26 cellular contexts compared by ENCODE assay signal in the genomic region with DNA sequence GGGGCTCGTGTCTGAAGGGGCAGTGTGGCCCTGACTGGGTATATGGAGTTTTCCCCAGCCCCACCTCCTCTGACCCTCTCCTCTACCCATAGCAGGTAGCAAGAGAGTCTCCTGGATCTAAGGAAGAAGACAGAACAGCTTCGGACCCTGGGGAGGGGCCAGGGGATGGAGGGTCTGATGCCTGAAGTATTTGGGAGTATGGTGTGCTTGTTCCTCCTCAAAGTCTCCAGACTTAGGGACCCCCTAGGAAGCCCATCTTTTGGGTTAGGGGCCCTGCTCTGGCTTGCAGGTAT. TPM values are rescaled to one million over a fixed set of nuclear protein-coding genes. Genes with fewer than 3 reads are reported as not detected.
DNase-seq lines count a peak whose midpoint lies in the region; ATAC-seq and TF ChIP-seq lines count a peak whose summit lies in the region.
"Had no signal": no experiment of that assay in that cellular context is flagged by ENCODE, and none has a peak within 500 bp of the region (broad histone marks: within the 10 kb centered on the region; RNA-seq: fewer than 3 reads in every experiment).

No MANE protein-coding gene starts in this region.

- H3K4me1 ChIP-seq in tibial nerve = peaks cover 0 to 86% (median 20%) of the 10 kb centered on the region in 4 donors
- H3K4me1 ChIP-seq: uterus had no signal

- no peak for TF ChIP-seq POLR2A in tibial nerve (IDR thresholded peaks at IDR 0.05)

- H3K27me3 Mint-ChIP-seq in activated naive CD4-positive, alpha-beta T cell treated with anti-CD3 and anti-CD28 coated beads, Interleukin-2, amount 50 U/mL, for 24 hours = peaks cover 76% of the 10 kb centered on the region
- peaks cover 100% of the 10 kb centered on the region for H3K27me3 Mint-ChIP-seq in central memory CD8-positive, alpha-beta T cell
- peaks cover 54 to 100% (median 80%) of the 10 kb centered on the region in 5 donors for H3K27me3 Mint-ChIP-seq in naive thymus-derived CD8-positive, alpha-beta T cell

- H3K9me3 Mint-ChIP-seq in activated naive CD4-positive, alpha-beta T cell treated with anti-CD3 and anti-CD28 coated beads, Interleukin-2, amount 50 U/mL, for 24 hours = no peaks in the 10 kb centered on the region
- H3K9me3 Mint-ChIP-seq in central memory CD8-positive, alpha-beta T cell = no peaks in the 10 kb centered on the region
- no peaks in the 10 kb centered on the region for H3K9me3 Mint-ChIP-seq in naive thymus-derived CD8-positive, alpha-beta T cell
- H3K9me3 Mint-ChIP-seq: activated CD8-positive, alpha-beta T cell treated with anti-CD3 and anti-CD28 coated beads for 36 hours; activated naive CD4-positive, alpha-beta T cell treated with anti-CD3 and anti-CD28 coated beads, Interleukin-2, amount 10 ng/mL, durations not matched to agents 7 days and 5 days; activated T-cell treated with anti-CD3 and anti-CD28 coated beads, Interleukin-2, amount 50 U/mL, for 24 hours; CD4-positive, alpha-beta T cell; endodermal cell had no signal

- no peak overlapping the region for H3K4me3 ChIP-seq in tibial nerve
- H3K4me3 ChIP-seq in coronary artery = no peak overlapping the region
- H3K4me3 ChIP-seq: mucosa of descending colon, right lobe of liver had no signal

- no peak for TF ChIP-seq CTCF in tibial nerve (IDR thresholded peaks at IDR 0.05)
- no peak for TF ChIP-seq CTCF in coronary artery (IDR thresholded peaks at IDR 0.05)

- no peak for TF ChIP-seq EP300 in tibial nerve (IDR thresholded peaks at IDR 0.05)

- no peak overlapping the region for H3K27ac Mint-ChIP-seq in activated naive CD4-positive, alpha-beta T cell treated with anti-CD3 and anti-CD28 coated beads, Interleukin-2, amount 50 U/mL, for 24 hours
- H3K27ac Mint-ChIP-seq in central memory CD8-positive, alpha-beta T cell (ENCODE audit: low read depth) = no peak overlapping the region
- peak overlapping the region in 1 of 10 donors; percentile 13 for H3K27ac Mint-ChIP-seq in naive thymus-derived CD8-positive, alpha-beta T cell
- H3K27ac Mint-ChIP-seq: activated CD8-positive, alpha-beta T cell treated with anti-CD3 and anti-CD28 coated beads for 36 hours; activated naive CD4-positive, alpha-beta T cell treated with anti-CD3 and anti-CD28 coated beads, Interleukin-2, amount 10 ng/mL, durations not matched to agents 7 days and 5 days; activated T-cell treated with anti-CD3 and anti-CD28 coated beads, Interleukin-2, amount 50 U/mL, for 24 hours; CD4-positive, alpha-beta T cell; endodermal cell had no signal

- no peaks in the 10 kb centered on the region for H3K36me3 ChIP-seq in tibial nerve
- H3K36me3 ChIP-seq: right lobe of liver, uterus had no signal

- no peaks in the 10 kb centered on the region for H3K36me3 Mint-ChIP-seq in activated naive CD4-positive, alpha-beta T cell treated with anti-CD3 and anti-CD28 coated beads, Interleukin-2, amount 50 U/mL, for 24 hours
- peaks cover 20% of the 10 kb centered on the region for H3K36me3 Mint-ChIP-seq in central memory CD8-positive, alpha-beta T cell (ENCODE audit: insufficient read depth)
- H3K36me3 Mint-ChIP-seq in naive thymus-derived CD8-positive, alpha-beta T cell = peaks cover 0 to 4% (median 0%) of the 10 kb centered on the region in 3 donors

- ATAC-seq in central memory CD8-positive, alpha-beta T cell (replicated peaks; ENCODE audit: extremely low read depth, poor library complexity, severe bottlenecking) = no peak
- ATAC-seq in naive thymus-derived CD8-positive, alpha-beta T cell = no peak
- no peak for ATAC-seq in stimulated activated naive CD8-positive, alpha-beta T cell treated with anti-CD3 and anti-CD28 coated beads, Interleukin-15, Interleukin-2, amounts not matched to agents 100 U/mL and 50 U/mL, for 24 hours
- ATAC-seq: activated CD8-positive, alpha-beta T cell treated with anti-CD3 and anti-CD28 coated beads for 36 hours; mucosa of descending colon; right lobe of liver had no signal

- POLR2A ChIA-PET in naive thymus-derived CD8-positive, alpha-beta T cell (lab: Charles Lee) = interaction anchor here (1.2 to 2.2 kb wide), 2 partner anchors 181 to 198 kb away, joined by 3 to 5 read pairs; a partner anchor contains a TSS

- H3K27ac ChIP-seq in tibial nerve (peak overlapping the region in 3 of 4 donors; percentile 23 to 99 (median 96)), coronary artery (no peak overlapping the region)
- H3K27ac ChIP-seq: right lobe of liver, SK-N-MC, uterus had no signal

- DNase-seq in activated naive CD4-positive, alpha-beta T cell treated with anti-CD3 and anti-CD28 coated beads, Interleukin-2, amount 50 U/mL, for 16 hours = no peak
- DNase-seq in central memory CD8-positive, alpha-beta T cell (ENCODE audit: low spot score in 2 of 2) = no peak
- DNase-seq in naive thymus-derived CD8-positive, alpha-beta T cell = peak in 1 of 10 donors; percentile 36
- DNase-seq in tibial nerve (ENCODE audit: low spot score in 2 of 2) (no peak), AG08395 (ENCODE audit: low spot score) (no peak), coronary artery (ENCODE audit: low spot score) (no peak)
- DNase-seq in stimulated activated naive CD8-positive, alpha-beta T cell treated with anti-CD3 and anti-CD28 coated beads, Interleukin-15, Interleukin-2, amounts not matched to agents 100 U/mL and 50 U/mL, for 24 hours = no peak
- DNase-seq: activated CD8-positive, alpha-beta T cell treated with anti-CD3 and anti-CD28 coated beads for 36 hours; activated naive CD4-positive, alpha-beta T cell treated with anti-CD3 and anti-CD28 coated beads, Interleukin-2, amount 10 ng/mL, durations not matched to agents 7 days and 5 days; activated T-cell treated with anti-CD3 and anti-CD28 coated beads, Interleukin-2, amount 50 U/mL, for 24 hours; CD4-positive, alpha-beta T cell; DND-41; HCEC 1CT; hippocampal formation; MM.1S; NCI-H1694; occipital lobe; right lobe of liver; T-helper 9 cell; uterus had no signal

- 52 to 56% methylated on average over 2 of the region's 2 CpGs for WGBS in tibial nerve, 2 donors

- H3K27me3 ChIP-seq in tibial nerve = peaks cover 0 to 57% of the 10 kb centered on the region in 2 donors

- peak overlapping the region; percentile 26 for H3K4me3 Mint-ChIP-seq in activated naive CD4-positive, alpha-beta T cell treated with anti-CD3 and anti-CD28 coated beads, Interleukin-2, amount 50 U/mL, for 24 hours
- peak overlapping the region; percentile 68 for H3K4me3 Mint-ChIP-seq in central memory CD8-positive, alpha-beta T cell
- peak overlapping the region in 6 of 10 donors; percentile 12 to 32 (median 21) for H3K4me3 Mint-ChIP-seq in naive thymus-derived CD8-positive, alpha-beta T cell
- H3K4me3 Mint-ChIP-seq: activated CD8-positive, alpha-beta T cell treated with anti-CD3 and anti-CD28 coated beads for 36 hours; activated naive CD4-positive, alpha-beta T cell treated with anti-CD3 and anti-CD28 coated beads, Interleukin-2, amount 10 ng/mL, durations not matched to agents 7 days and 5 days; activated T-cell treated with anti-CD3 and anti-CD28 coated beads, Interleukin-2, amount 50 U/mL, for 24 hours; endodermal cell had no signal

- no peaks in the 10 kb centered on the region for H3K9me3 ChIP-seq in tibial nerve
- H3K9me3 ChIP-seq: mucosa of descending colon, right lobe of liver, uterus had no signal

- H3K4me1 Mint-ChIP-seq in activated naive CD4-positive, alpha-beta T cell treated with anti-CD3 and anti-CD28 coated beads, Interleukin-2, amount 50 U/mL, for 24 hours = peaks cover 39% of the 10 kb centered on the region
- peaks cover 40% of the 10 kb centered on the region for H3K4me1 Mint-ChIP-seq in central memory CD8-positive, alpha-beta T cell
- H3K4me1 Mint-ChIP-seq in naive thymus-derived CD8-positive, alpha-beta T cell = peaks cover 24 to 51% (median 31%) of the 10 kb centered on the region in 4 donors

RNA-seq across cellular contexts. Expression of a gene that starts 0.6 kb away (rescaled TPM):
- not detected for total RNA-seq in naive thymus-derived CD8-positive, alpha-beta T cell
- polyA plus RNA-seq in naive thymus-derived CD8-positive, alpha-beta T cell = not detected
- total RNA-seq in tibial nerve = 1 to 10 TPM in 3 of 4 donors, under 1 TPM in 1; 0.98 to 2.3 (median 2.0) TPM
- total RNA-seq: A172; activated CD8-positive, alpha-beta T cell treated with anti-CD3 and anti-CD28 coated beads for 36 hours; astrocyte; CD4-positive, alpha-beta T cell; endodermal cell; mucosa of descending colon; occipital lobe; right lobe of liver had no signal

RNA-seq across cellular contexts. Expression of a gene that starts 8.2 kb away (rescaled TPM):
- total RNA-seq in naive thymus-derived CD8-positive, alpha-beta T cell = not detected
- not detected for polyA plus RNA-seq in naive thymus-derived CD8-positive, alpha-beta T cell
- total RNA-seq in tibial nerve = 10 to 100 TPM in 1 of 4 donors, 1 to 10 TPM in 3; 4.4 to 10.5 (median 7.9) TPM
- total RNA-seq: activated CD8-positive, alpha-beta T cell treated with anti-CD3 and anti-CD28 coated beads for 36 hours; astrocyte; CD4-positive, alpha-beta T cell; endodermal cell; mucosa of descending colon; occipital lobe; right lobe of liver had no signal

RNA-seq across cellular contexts. Expression of a gene that starts 20.0 kb away (rescaled TPM):
- total RNA-seq in naive thymus-derived CD8-positive, alpha-beta T cell = not detected
- not detected for polyA plus RNA-seq in naive thymus-derived CD8-positive, alpha-beta T cell
- 10 to 100 TPM in 1 of 4 donors, 1 to 10 TPM in 3; 3.6 to 17.3 (median 7.2) TPM for total RNA-seq in tibial nerve
- total RNA-seq: activated CD8-positive, alpha-beta T cell treated with anti-CD3 and anti-CD28 coated beads for 36 hours; astrocyte; CD4-positive, alpha-beta T cell; endodermal cell; occipital lobe; right lobe of liver had no signal

RNA-seq across cellular contexts. Expression of a gene that starts 23.3 kb away (rescaled TPM):
- total RNA-seq in naive thymus-derived CD8-positive, alpha-beta T cell = not detected
- not detected for polyA plus RNA-seq in naive thymus-derived CD8-positive, alpha-beta T cell
- total RNA-seq in tibial nerve = 1 to 10 TPM; 1.7 to 6.1 (median 2.5) TPM
- total RNA-seq: activated CD8-positive, alpha-beta T cell treated with anti-CD3 and anti-CD28 coated beads for 36 hours; astrocyte; CD4-positive, alpha-beta T cell; endodermal cell; mucosa of descending colon; occipital lobe; right lobe of liver had no signal

RNA-seq across cellular contexts. Expression of a gene that starts 24.6 kb away (rescaled TPM):
- total RNA-seq in naive thymus-derived CD8-positive, alpha-beta T cell = not detected
- not detected for polyA plus RNA-seq in naive thymus-derived CD8-positive, alpha-beta T cell
- 1 to 10 TPM; 1.4 to 2.7 (median 1.7) TPM for total RNA-seq in tibial nerve
- total RNA-seq: A172; activated CD8-positive, alpha-beta T cell treated with anti-CD3 and anti-CD28 coated beads for 36 hours; astrocyte; CD4-positive, alpha-beta T cell; endodermal cell; mucosa of descending colon; occipital lobe; right lobe of liver had no signal

Comparison
In these comparisons a context has a peak if more than half of its experiments do, and no peak if none do; other contexts are left out.
1. H3K27ac ChIP-seq: peak in tibial nerve (3 of 4); none in coronary artery (0 of 2).
2. RNA of a gene that starts 8.2 kb away (total RNA-seq): 4.4 to 10.5 TPM in tibial nerve; not detected in naive thymus-derived CD8-positive, alpha-beta T cell; every median in the first group is over 4 times any median in the second.
3. RNA of a gene that starts 20.0 kb away (total RNA-seq): 3.6 to 17.3 TPM in tibial nerve; not detected in naive thymus-derived CD8-positive, alpha-beta T cell; every median in the first group is over 4 times any median in the second.
4. Peak in every context shown above with its lines, with median percentiles within 50 percentile points of each other: H3K4me3 Mint-ChIP-seq.